ENCODE assay signal across 8 cellular contexts in the genomic region with DNA sequence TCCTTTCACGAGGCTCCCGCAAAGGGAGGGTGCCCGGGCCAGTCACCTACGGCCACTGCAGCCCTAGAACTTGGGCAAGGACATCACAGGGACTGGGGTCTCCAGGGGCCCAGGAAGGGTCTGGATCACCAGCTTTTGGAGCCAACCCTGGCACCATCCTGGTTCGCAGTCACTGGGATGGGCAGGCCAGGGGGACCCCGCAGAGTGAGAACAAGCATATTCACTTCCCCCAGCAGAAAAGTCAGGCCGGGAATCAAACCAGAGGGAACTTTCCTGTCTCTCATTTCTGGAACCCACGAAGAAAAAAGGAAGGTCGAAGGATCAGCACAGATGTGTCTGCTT. TPM values are rescaled to one million over a fixed set of nuclear protein-coding genes. Genes with fewer than 3 reads are reported as not detected.
A peak's percentile ranks its signal among the peaks of the same experiment; 100 is the strongest.
DNase-seq lines count a peak whose midpoint lies in the region; ATAC-seq and TF ChIP-seq lines count a peak whose summit lies in the region.

No MANE protein-coding gene starts in this region.

- TF ChIP-seq CTCF in DND-41 (IDR thresholded peaks at IDR 0.05; ENCODE audit: borderline replicate concordance, extremely low read depth, low read length, poor library complexity, severe bottlenecking) (no peak), RWPE2 (IDR thresholded peaks at IDR 0.05; ENCODE audit: poor library complexity, severe bottlenecking) (no peak), psoas muscle (IDR thresholded peaks at IDR 0.05) (no peak), foreskin fibroblast (IDR thresholded peaks at IDR 0.05; ENCODE audit: low read depth, low read length) (no peak)

- no peak for DNase-seq in DND-41
- no peak for DNase-seq in RWPE2 (ENCODE audit: low spot score)
- no peak for DNase-seq in epithelial cell of prostate (ENCODE audit: low read depth, low spot score)
- peak in 1 of 2 donors; percentile 58 for DNase-seq in psoas muscle
- no peak for DNase-seq in foreskin fibroblast
- no peak for DNase-seq in islet precursor cell
- no peak for DNase-seq in 8988T

- ATAC-seq in DND-41 (ENCODE audit: insufficient read depth, low read depth) = no peak
- ATAC-seq in RWPE2 (ENCODE audit: low read depth) = no peak
- ATAC-seq in psoas muscle = no peak
- ATAC-seq in GM21447 (IDR thresholded peaks at IDR 0.05; ENCODE audit: unreplicated experiment) = no peak

- WGBS in psoas muscle, 3 donors = 48 to 50% (median 49%) methylated on average over 9 of the region's 9 CpGs

- H3K27me3 ChIP-seq in DND-41 (ENCODE audit: insufficient read depth, low read length, poor library complexity) (no peaks in the 10 kb centered on the region), RWPE2 (ENCODE audit: insufficient read depth, poor library complexity, severe bottlenecking) (no peaks in the 10 kb centered on the region), psoas muscle (ENCODE audit: insufficient read depth in 3 of 3, low read length in 2 of 3) (no peaks in the 10 kb centered on the region)

- intact Hi-C loops in psoas muscle (cut with DNase I) = loop anchor here in 1 of 2 donors (1.0 to 5.0 kb wide), 2 partner anchors 40 to 153 kb away; no protein-coding TSS in a partner anchor

- no peak overlapping the region for H3K4me2 ChIP-seq in DND-41 (ENCODE audit: insufficient read depth, low read length)

- H3K4me3 ChIP-seq in DND-41 (ENCODE audit: low read depth in 1 of 2, low read length in 2 of 2) (no peak overlapping the region), RWPE2 (ENCODE audit: severe bottlenecking) (no peak overlapping the region), psoas muscle (peak overlapping the region; percentile 22), foreskin fibroblast (ENCODE audit: low read depth in 1 of 2, low read length in 2 of 2) (no peak overlapping the region)

- H3K4me1 ChIP-seq in DND-41 (ENCODE audit: insufficient read depth, low read length) = peaks cover 62% of the 10 kb centered on the region
- H3K4me1 ChIP-seq in RWPE2 (ENCODE audit: insufficient read depth, poor library complexity, severe bottlenecking) = peaks cover 79% of the 10 kb centered on the region
- H3K4me1 ChIP-seq in psoas muscle = peaks cover 86% of the 10 kb centered on the region

- no peaks in the 10 kb centered on the region for H4K20me1 ChIP-seq in DND-41 (ENCODE audit: insufficient read depth, low read length)

- H3K9me3 ChIP-seq in DND-41 (ENCODE audit: insufficient read depth, low read length, severe bottlenecking) = no peaks in the 10 kb centered on the region
- no peaks in the 10 kb centered on the region for H3K9me3 ChIP-seq in RWPE2 (ENCODE audit: severe bottlenecking)
- H3K9me3 ChIP-seq in psoas muscle = no peaks in the 10 kb centered on the region

- H3K27ac ChIP-seq in DND-41 (ENCODE audit: low read length) (peak overlapping the region; percentile 88), RWPE2 (ENCODE audit: poor library complexity, severe bottlenecking) (peak overlapping the region; percentile 98), epithelial cell of prostate (peak overlapping the region; percentile 99), psoas muscle (peak overlapping the region; percentile 75)

- H3K79me2 ChIP-seq in DND-41 (ENCODE audit: insufficient read depth, low read length) = peaks cover 44% of the 10 kb centered on the region

- no peak overlapping the region for H2AFZ ChIP-seq in DND-41 (ENCODE audit: low read depth, low read length)

- H3K9ac ChIP-seq in DND-41 (ENCODE audit: low read depth, low read length) = peak overlapping the region; percentile 48; the same call in 1 of the 2 replicates

- H3K36me3 ChIP-seq in DND-41 (ENCODE audit: insufficient read depth, low read length) = no peaks in the 10 kb centered on the region; the same call in 1 of the 2 replicates
- peaks cover 4% of the 10 kb centered on the region; the same call in 1 of the 2 replicates for H3K36me3 ChIP-seq in RWPE2 (ENCODE audit: low read depth)
- H3K36me3 ChIP-seq in psoas muscle (ENCODE audit: insufficient read depth in 1 of 2, low read depth in 1 of 2) = no peaks in the 10 kb centered on the region

RNA-seq across cellular contexts. Expression of a gene that starts 15.4 kb away (rescaled TPM):
- 10 to 100 TPM in 2 of 4 donors, 1 to 10 TPM in 2; 8.4 to 14.7 (median 10.4) TPM for total RNA-seq in psoas muscle
- 1 to 10 TPM; 5.4 to 6.1 (median 5.8) TPM for polyA plus RNA-seq in psoas muscle
